In the genomic region with DNA sequence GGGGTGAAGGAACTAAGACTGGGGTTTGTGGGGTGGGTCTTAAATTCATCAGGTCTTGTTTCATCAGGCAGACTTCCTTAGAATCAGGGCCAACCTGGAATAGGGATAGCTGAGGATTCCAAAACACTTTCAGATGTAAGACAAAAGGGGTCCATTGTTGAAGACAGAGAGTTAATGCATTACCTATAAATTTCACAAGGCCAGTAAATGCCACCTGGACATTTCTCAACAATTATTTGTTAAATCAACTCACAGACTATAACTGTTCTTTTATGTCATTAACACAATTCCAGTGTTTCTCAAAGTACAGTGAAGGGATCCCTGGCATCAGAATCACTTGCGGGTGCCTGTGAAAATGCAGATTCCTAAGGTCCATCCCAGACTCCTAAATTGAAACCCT, we compare ENCODE assay signal across 1 cellular context.
TF ChIP-seq lines count a peak whose summit lies in the region.

No MANE protein-coding gene starts in this region.

TF ChIP-seq in HepG2, 621 proteins besides CTCF, POLR2A, EP300 and RAD21 (continued from another document):
- TF ChIP-seq, protein P1, sequence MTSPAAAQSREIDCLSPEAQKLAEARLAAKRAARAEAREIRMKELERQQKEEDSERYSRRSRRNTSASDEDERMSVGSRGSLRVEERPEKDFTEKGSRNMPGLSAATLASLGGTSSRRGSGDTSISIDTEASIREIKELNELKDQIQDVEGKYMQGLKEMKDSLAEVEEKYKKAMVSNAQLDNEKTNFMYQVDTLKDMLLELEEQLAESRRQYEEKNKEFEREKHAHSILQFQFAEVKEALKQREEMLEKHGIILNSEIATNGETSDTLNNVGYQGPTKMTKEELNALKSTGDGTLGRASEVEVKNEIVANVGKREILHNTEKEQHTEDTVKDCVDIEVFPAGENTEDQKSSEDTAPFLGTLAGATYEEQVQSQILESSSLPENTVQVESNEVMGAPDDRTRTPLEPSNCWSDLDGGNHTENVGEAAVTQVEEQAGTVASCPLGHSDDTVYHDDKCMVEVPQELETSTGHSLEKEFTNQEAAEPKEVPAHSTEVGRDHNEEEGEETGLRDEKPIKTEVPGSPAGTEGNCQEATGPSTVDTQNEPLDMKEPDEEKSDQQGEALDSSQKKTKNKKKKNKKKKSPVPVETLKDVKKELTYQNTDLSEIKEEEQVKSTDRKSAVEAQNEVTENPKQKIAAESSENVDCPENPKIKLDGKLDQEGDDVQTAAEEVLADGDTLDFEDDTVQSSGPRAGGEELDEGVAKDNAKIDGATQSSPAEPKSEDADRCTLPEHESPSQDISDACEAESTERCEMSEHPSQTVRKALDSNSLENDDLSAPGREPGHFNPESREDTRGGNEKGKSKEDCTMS (CRISPR knock-in tag; conservative IDR thresholded peaks at IDR 0.05), result no peak
- TF ChIP-seq ELF3 (CRISPR knock-in tag; IDR thresholded peaks at IDR 0.05) (no peak), ZSCAN22 (CRISPR knock-in tag; IDR thresholded peaks at IDR 0.05) (no peak), JDP2 (CRISPR knock-in tag; IDR thresholded peaks at IDR 0.05; ENCODE audit: borderline replicate concordance) (no peak), ZNF292 (CRISPR knock-in tag; IDR thresholded peaks at IDR 0.05; ENCODE audit: borderline replicate concordance, low read depth) (no peak), PTBP1 (IDR thresholded peaks at IDR 0.05; ENCODE audit: low read depth, low read length, poor library complexity, severe bottlenecking) (no peak), RARA (CRISPR knock-in tag; IDR thresholded peaks at IDR 0.05) (no peak), ZNF24 (IDR thresholded peaks at IDR 0.05) (no peak), BCL6 (CRISPR knock-in tag; IDR thresholded peaks at IDR 0.05) (no peak), ZNF33A (CRISPR knock-in tag; IDR thresholded peaks at IDR 0.05; ENCODE audit: borderline replicate concordance) (no peak), SAP130 (CRISPR knock-in tag; IDR thresholded peaks at IDR 0.05; ENCODE audit: low read depth) (0 out of 2 replicates have a peak, but pooled peaks have one; percentile 7), TSC22D2 (CRISPR knock-in tag; IDR thresholded peaks at IDR 0.05; ENCODE audit: borderline replicate concordance) (no peak), SOX13 (IDR thresholded peaks at IDR 0.05) (no peak), SOX13 (CRISPR knock-in tag; conservative IDR thresholded peaks at IDR 0.05 in 1 of 2, IDR thresholded peaks at IDR 0.05 in 1 of 2) (peak in 1 of 2 experiments; percentile 63; a peak in 1 of 4 replicates), REXO4 (CRISPR knock-in tag; IDR thresholded peaks at IDR 0.05; ENCODE audit: borderline replicate concordance) (no peak), ZNF790 (CRISPR knock-in tag; IDR thresholded peaks at IDR 0.05; ENCODE audit: borderline replicate concordance) (no peak), ZNF382 (CRISPR knock-in tag; IDR thresholded peaks at IDR 0.05; ENCODE audit: borderline replicate concordance) (no peak), MAF1 (CRISPR knock-in tag; IDR thresholded peaks at IDR 0.05; ENCODE audit: borderline replicate concordance) (no peak), NFRKB (IDR thresholded peaks at IDR 0.05) (no peak), BHLHE40 (IDR thresholded peaks at IDR 0.05; ENCODE audit: low read length) (no peak), NCOA5 (CRISPR knock-in tag; IDR thresholded peaks at IDR 0.05) (no peak), MTF1 (CRISPR knock-in tag; IDR thresholded peaks at IDR 0.05) (no peak), FOXO1 (CRISPR knock-in tag; IDR thresholded peaks at IDR 0.05) (no peak), SOX5 (CRISPR knock-in tag; IDR thresholded peaks at IDR 0.05; ENCODE audit: borderline replicate concordance) (peak; percentile 56; the same call in 1 of the 2 replicates), CEBPG (CRISPR knock-in tag; IDR thresholded peaks at IDR 0.05) (peak; percentile 49), FOXP1 (IDR thresholded peaks at IDR 0.05) (no peak), FOXP1 (CRISPR knock-in tag; IDR thresholded peaks at IDR 0.05) (no peak), CEBPB (IDR thresholded peaks at IDR 0.05; ENCODE audit: borderline replicate concordance, low read depth, low read length) (peak; percentile 33; the same call in 1 of the 2 replicates), ZMYM3 (CRISPR knock-in tag; IDR thresholded peaks at IDR 0.05) (no peak), ZNF329 (CRISPR knock-in tag; IDR thresholded peaks at IDR 0.05; ENCODE audit: low read depth) (no peak), HOXA9 (CRISPR knock-in tag; IDR thresholded peaks at IDR 0.05; ENCODE audit: borderline replicate concordance) (no peak), MIER2 (CRISPR knock-in tag; IDR thresholded peaks at IDR 0.05) (no peak), ZNF816 (CRISPR knock-in tag; IDR thresholded peaks at IDR 0.05; ENCODE audit: borderline replicate concordance) (no peak), ZNF615 (CRISPR knock-in tag; IDR thresholded peaks at IDR 0.05; ENCODE audit: borderline replicate concordance) (no peak), SOX6 (IDR thresholded peaks at IDR 0.05) (no peak), SOX6 (CRISPR knock-in tag; IDR thresholded peaks at IDR 0.05) (peak; percentile 33; the same call in 1 of the 2 replicates), FOXA3 (CRISPR knock-in tag; IDR thresholded peaks at IDR 0.05) (no peak), ZKSCAN5 (CRISPR knock-in tag; IDR thresholded peaks at IDR 0.05) (no peak), CBX2 (IDR thresholded peaks at IDR 0.05; ENCODE audit: low read depth, low read length) (no peak), CBX2 (CRISPR knock-in tag; IDR thresholded peaks at IDR 0.05; ENCODE audit: low read depth) (no peak), ZNF484 (CRISPR knock-in tag; IDR thresholded peaks at IDR 0.05; ENCODE audit: borderline replicate concordance, low read depth) (no peak)
- TF ChIP-seq, protein P2, sequence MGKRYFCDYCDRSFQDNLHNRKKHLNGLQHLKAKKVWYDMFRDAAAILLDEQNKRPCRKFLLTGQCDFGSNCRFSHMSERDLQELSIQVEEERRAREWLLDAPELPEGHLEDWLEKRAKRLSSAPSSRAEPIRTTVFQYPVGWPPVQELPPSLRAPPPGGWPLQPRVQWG (CRISPR knock-in tag; IDR thresholded peaks at IDR 0.05; ENCODE audit: borderline replicate concordance, low read depth), result no peak
- TF ChIP-seq, protein P3, sequence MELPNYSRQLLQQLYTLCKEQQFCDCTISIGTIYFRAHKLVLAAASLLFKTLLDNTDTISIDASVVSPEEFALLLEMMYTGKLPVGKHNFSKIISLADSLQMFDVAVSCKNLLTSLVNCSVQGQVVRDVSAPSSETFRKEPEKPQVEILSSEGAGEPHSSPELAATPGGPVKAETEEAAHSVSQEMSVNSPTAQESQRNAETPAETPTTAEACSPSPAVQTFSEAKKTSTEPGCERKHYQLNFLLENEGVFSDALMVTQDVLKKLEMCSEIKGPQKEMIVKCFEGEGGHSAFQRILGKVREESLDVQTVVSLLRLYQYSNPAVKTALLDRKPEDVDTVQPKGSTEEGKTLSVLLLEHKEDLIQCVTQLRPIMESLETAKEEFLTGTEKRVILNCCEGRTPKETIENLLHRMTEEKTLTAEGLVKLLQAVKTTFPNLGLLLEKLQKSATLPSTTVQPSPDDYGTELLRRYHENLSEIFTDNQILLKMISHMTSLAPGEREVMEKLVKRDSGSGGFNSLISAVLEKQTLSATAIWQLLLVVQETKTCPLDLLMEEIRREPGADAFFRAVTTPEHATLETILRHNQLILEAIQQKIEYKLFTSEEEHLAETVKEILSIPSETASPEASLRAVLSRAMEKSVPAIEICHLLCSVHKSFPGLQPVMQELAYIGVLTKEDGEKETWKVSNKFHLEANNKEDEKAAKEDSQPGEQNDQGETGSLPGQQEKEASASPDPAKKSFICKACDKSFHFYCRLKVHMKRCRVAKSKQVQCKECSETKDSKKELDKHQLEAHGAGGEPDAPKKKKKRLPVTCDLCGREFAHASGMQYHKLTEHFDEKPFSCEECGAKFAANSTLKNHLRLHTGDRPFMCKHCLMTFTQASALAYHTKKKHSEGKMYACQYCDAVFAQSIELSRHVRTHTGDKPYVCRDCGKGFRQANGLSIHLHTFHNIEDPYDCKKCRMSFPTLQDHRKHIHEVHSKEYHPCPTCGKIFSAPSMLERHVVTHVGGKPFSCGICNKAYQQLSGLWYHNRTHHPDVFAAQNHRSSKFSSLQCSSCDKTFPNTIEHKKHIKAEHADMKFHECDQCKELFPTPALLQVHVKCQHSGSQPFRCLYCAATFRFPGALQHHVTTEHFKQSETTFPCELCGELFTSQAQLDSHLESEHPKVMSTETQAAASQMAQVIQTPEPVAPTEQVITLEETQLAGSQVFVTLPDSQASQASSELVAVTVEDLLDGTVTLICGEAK (IDR thresholded peaks at IDR 0.05), result no peak
- TF ChIP-seq, protein P3 (CRISPR knock-in tag; IDR thresholded peaks at IDR 0.05), result no peak
- TF ChIP-seq, protein P4, sequence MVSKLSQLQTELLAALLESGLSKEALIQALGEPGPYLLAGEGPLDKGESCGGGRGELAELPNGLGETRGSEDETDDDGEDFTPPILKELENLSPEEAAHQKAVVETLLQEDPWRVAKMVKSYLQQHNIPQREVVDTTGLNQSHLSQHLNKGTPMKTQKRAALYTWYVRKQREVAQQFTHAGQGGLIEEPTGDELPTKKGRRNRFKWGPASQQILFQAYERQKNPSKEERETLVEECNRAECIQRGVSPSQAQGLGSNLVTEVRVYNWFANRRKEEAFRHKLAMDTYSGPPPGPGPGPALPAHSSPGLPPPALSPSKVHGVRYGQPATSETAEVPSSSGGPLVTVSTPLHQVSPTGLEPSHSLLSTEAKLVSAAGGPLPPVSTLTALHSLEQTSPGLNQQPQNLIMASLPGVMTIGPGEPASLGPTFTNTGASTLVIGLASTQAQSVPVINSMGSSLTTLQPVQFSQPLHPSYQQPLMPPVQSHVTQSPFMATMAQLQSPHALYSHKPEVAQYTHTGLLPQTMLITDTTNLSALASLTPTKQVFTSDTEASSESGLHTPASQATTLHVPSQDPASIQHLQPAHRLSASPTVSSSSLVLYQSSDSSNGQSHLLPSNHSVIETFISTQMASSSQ (IDR thresholded peaks at IDR 0.05; ENCODE audit: low read depth), result peak; percentile 63
- TF ChIP-seq, protein P4 (CRISPR knock-in tag; IDR thresholded peaks at IDR 0.05; ENCODE audit: borderline replicate concordance), result no peak
- TF ChIP-seq, protein P5, sequence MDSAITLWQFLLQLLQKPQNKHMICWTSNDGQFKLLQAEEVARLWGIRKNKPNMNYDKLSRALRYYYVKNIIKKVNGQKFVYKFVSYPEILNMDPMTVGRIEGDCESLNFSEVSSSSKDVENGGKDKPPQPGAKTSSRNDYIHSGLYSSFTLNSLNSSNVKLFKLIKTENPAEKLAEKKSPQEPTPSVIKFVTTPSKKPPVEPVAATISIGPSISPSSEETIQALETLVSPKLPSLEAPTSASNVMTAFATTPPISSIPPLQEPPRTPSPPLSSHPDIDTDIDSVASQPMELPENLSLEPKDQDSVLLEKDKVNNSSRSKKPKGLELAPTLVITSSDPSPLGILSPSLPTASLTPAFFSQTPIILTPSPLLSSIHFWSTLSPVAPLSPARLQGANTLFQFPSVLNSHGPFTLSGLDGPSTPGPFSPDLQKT (CRISPR knock-in tag; IDR thresholded peaks at IDR 0.05; ENCODE audit: borderline replicate concordance), result no peak
